Comparison of ENCODE assay signal across 8 cellular contexts in the genomic region with DNA sequence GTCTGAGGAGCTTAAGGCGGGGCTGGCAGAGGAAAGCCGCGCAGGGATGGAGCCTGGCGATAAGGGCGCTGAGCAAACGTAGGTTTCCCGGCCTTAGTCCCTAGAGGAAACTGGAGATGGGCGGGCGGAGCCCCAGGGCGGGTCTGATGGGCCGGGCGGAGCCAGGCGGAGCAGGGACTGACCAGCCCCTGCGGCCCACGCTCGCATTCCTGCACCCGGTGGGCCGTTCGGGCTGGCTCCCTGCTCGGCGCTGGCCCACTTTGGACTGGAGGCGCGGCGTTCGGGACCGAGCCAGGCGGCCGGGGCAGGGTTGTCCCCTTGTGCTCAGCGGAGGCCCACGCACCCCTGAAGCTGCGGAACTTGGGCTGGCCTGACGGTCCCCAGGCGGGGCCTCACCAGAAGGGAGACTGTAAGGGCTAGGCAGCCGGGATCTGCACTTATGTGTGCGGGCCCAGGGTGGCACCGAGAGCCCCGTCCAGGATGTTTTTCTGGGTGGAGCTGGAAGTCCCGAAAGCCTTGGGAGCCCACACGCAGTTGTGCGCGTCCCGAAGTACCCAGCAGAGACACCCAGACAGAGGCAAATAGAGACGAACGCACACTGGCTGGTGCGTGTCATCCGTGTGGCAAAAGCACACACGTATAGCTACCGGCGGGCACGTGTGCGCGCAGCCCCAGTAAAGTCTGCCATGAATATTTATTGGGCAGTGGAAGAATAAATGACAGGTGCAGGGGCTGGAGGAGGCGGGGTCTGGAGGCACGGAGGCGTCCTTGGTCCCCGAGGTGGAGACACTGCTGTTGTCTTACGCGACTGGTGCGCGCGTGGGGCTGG. TPM values are rescaled to one million over a fixed set of nuclear protein-coding genes. Genes with fewer than 3 reads are reported as not detected.
DNase-seq lines count a peak whose midpoint lies in the region; ATAC-seq and TF ChIP-seq lines count a peak whose summit lies in the region.

No MANE protein-coding gene starts in this region.

- no peaks in the 10 kb centered on the region for H3K36me3 ChIP-seq in PC-3 (ENCODE audit: low read depth, low read length)
- H3K36me3 ChIP-seq in right lobe of liver, result no peaks in the 10 kb centered on the region
- no peaks in the 10 kb centered on the region for H3K36me3 ChIP-seq in thoracic aorta

- H3K4me2 ChIP-seq in PC-3 (ENCODE audit: low read length), result peak overlapping the region; percentile 94

- CTCF ChIA-PET in activated CD4-positive, alpha-beta T cell treated with anti-CD3 and anti-CD28 coated beads for 36 hours (lab: Charles Lee), result interaction anchor here (0.6 to 1.4 kb wide), 4 partner anchors 15 to 167 kb away, joined by 3 to 7 read pairs (median 3); no protein-coding TSS in a partner anchor
- CTCF ChIA-PET in PC-3 (lab: Charles Lee), result interaction anchor here (0.6 kb wide), 1 partner anchor 605 kb away, joined by 6 read pairs; no protein-coding TSS in a partner anchor

- H3K9me3 ChIP-seq in PC-3 (ENCODE audit: low read length) (no peaks in the 10 kb centered on the region), right lobe of liver (no peaks in the 10 kb centered on the region), thoracic aorta (no peaks in the 10 kb centered on the region)

- TF ChIP-seq POLR2A in right lobe of liver (IDR thresholded peaks at IDR 0.05), result no peak

- no TSS peak for BruUV-seq in PC-3 (replicated peaks; lab: Mats Ljungman, UMichigan)

- H3K4me3 ChIP-seq in PC-3 (ENCODE audit: low read length) (peak overlapping the region; percentile 68), coronary artery (peak overlapping the region; percentile 70), right lobe of liver (peak overlapping the region; percentile 28 to 36 (median 36)), thoracic aorta (peak overlapping the region; percentile 73)

- H3K9ac ChIP-seq in PC-3 (ENCODE audit: low read length), result no peak overlapping the region

- H3K4me1 Mint-ChIP-seq in activated CD4-positive, alpha-beta T cell treated with anti-CD3 and anti-CD28 coated beads for 36 hours, result peaks cover 23% of the 10 kb centered on the region

- no peak for TF ChIP-seq CTCF in PC-3 (conservative IDR thresholded peaks at IDR 0.05; ENCODE audit: low read depth, low read length)
- TF ChIP-seq CTCF in coronary artery (IDR thresholded peaks at IDR 0.05), result no peak
- TF ChIP-seq CTCF in right lobe of liver (IDR thresholded peaks at IDR 0.05), result no peak
- no peak for TF ChIP-seq CTCF in thoracic aorta (IDR thresholded peaks at IDR 0.05)

- no peaks in the 10 kb centered on the region for H3K79me2 ChIP-seq in PC-3 (ENCODE audit: low read length)

- no peaks in the 10 kb centered on the region for H4K20me1 ChIP-seq in PC-3 (ENCODE audit: low read length)

- H3K27me3 Mint-ChIP-seq in activated CD4-positive, alpha-beta T cell treated with anti-CD3 and anti-CD28 coated beads for 36 hours, result peaks cover 44% of the 10 kb centered on the region

- no peaks in the 10 kb centered on the region for H3K9me3 Mint-ChIP-seq in activated CD4-positive, alpha-beta T cell treated with anti-CD3 and anti-CD28 coated beads for 36 hours (ENCODE audit: low read depth)

- H2AFZ ChIP-seq in PC-3 (ENCODE audit: low read length), result peak overlapping the region; percentile 87

- H3K27me3 ChIP-seq in PC-3 (ENCODE audit: low read length) (peaks cover 10% of the 10 kb centered on the region), right lobe of liver (no peaks in the 10 kb centered on the region), thoracic aorta (replicated peaks; ENCODE audit: insufficient read depth) (no peaks in the 10 kb centered on the region)

- no peak overlapping the region for H3K27ac ChIP-seq in PC-3 (ENCODE audit: low read length)
- H3K27ac ChIP-seq in coronary artery, result no peak overlapping the region
- H3K27ac ChIP-seq in right lobe of liver, result no peak overlapping the region
- H3K27ac ChIP-seq in thoracic aorta, result no peak overlapping the region

- H3K4me3 Mint-ChIP-seq in activated CD4-positive, alpha-beta T cell treated with anti-CD3 and anti-CD28 coated beads for 36 hours, result peak overlapping the region; percentile 52

- H3K36me3 Mint-ChIP-seq in activated CD4-positive, alpha-beta T cell treated with anti-CD3 and anti-CD28 coated beads for 36 hours (ENCODE audit: low read depth), result no peaks in the 10 kb centered on the region

- peak; percentile 45 for ATAC-seq in activated CD4-positive, alpha-beta T cell treated with anti-CD3 and anti-CD28 coated beads for 36 hours
- peak; percentile 95 for ATAC-seq in PC-3
- peak; percentile 79 to 93 (median 82) for ATAC-seq in right lobe of liver
- no peak for ATAC-seq in thoracic aorta (ENCODE audit: insufficient number of reproducible peaks, low FRiP score, low read depth)
- ATAC-seq in HG02642 (IDR thresholded peaks at IDR 0.05; ENCODE audit: poor library complexity, unreplicated experiment), result no peak

- no peak overlapping the region for H3K27ac Mint-ChIP-seq in activated CD4-positive, alpha-beta T cell treated with anti-CD3 and anti-CD28 coated beads for 36 hours

- no peaks in the 10 kb centered on the region for H3K9me2 ChIP-seq in PC-3 (replicated peaks; ENCODE audit: low read length)

- 1% methylated on average over 20 of the region's 61 CpGs for WGBS in right lobe of liver (ENCODE audit: insufficient coverage, low coverage, low lambda C conversion rate, missing lambda C conversion rate)

- H3K4me1 ChIP-seq in PC-3 (ENCODE audit: insufficient read depth, low read length) (0 out of 2 replicates have a peak, but pooled peaks cover 7% of the 10 kb centered on the region), right lobe of liver (peaks cover 0 to 20% (median 0%) of the 10 kb centered on the region in 4 donors), thoracic aorta (ENCODE audit: control insufficient read depth in 1 of 2, low read depth in 2 of 2) (peaks cover 16 to 27% of the 10 kb centered on the region in 2 donors)

- intact Hi-C loops in activated CD4-positive, alpha-beta T cell treated with anti-CD3 and anti-CD28 coated beads for 36 hours (cut with DNase I, micrococcal nuclease), result loop anchor here (2.0 to 10.0 kb wide), 5 partner anchors 49 to 649 kb away; partner anchors contain the start of gene ITGAX (in 1 of the 2)
- intact Hi-C loops in PC-3 (cut with micrococcal nuclease) (no loop called here), right lobe of liver (cut with DNase I) (no loop called here)

- no peaks in the 10 kb centered on the region for H3F3A ChIP-seq in PC-3 (ENCODE audit: low read length, unreplicated experiment)

- peak; percentile 45 for DNase-seq in activated CD4-positive, alpha-beta T cell treated with anti-CD3 and anti-CD28 coated beads for 36 hours
- DNase-seq in activated CD4-positive, alpha-beta T cell treated with anti-CD3 and anti-CD28 coated beads, Interleukin-2, amount 50 U/mL, for 1 hour, result no peak
- DNase-seq in PC-3 (peak; percentile 57), coronary artery (ENCODE audit: low spot score) (no peak), right lobe of liver (peak in 1 of 3 donors; percentile 69), thoracic aorta (ENCODE audit: low spot score) (no peak), foreskin melanocyte (no peak)

- POLR2A ChIA-PET in activated CD4-positive, alpha-beta T cell treated with anti-CD3 and anti-CD28 coated beads for 36 hours (lab: Charles Lee), result interaction anchor here (0.6 to 1.7 kb wide), 2 partner anchors 12 to 116 kb away, joined by 4 to 13 read pairs; partner anchors contain the start of gene PYCARD
- POLR2A ChIA-PET in PC-3 (lab: Charles Lee; ENCODE audit: unreplicated experiment), result no interaction called here

RNA-seq across cellular contexts. Expression of gene PYDC1, which starts 1.4 kb away (rescaled TPM):
- total RNA-seq in activated CD4-positive, alpha-beta T cell treated with anti-CD3 and anti-CD28 coated beads for 36 hours, result not detected
- not detected in 2 replicates for total RNA-seq in PC-3 (2014; rRNA removed)
- total RNA-seq in right lobe of liver, result not detected
- total RNA-seq in thoracic aorta, result not detected

RNA-seq across cellular contexts. Expression of gene TRIM72, which starts 1.6 kb away (rescaled TPM):
- under 1 TPM in 1 of 2 experiments, not detected in 1; 0.04 TPM for total RNA-seq in activated CD4-positive, alpha-beta T cell treated with anti-CD3 and anti-CD28 coated beads for 36 hours
- not detected in 2 replicates for total RNA-seq in PC-3 (2014; rRNA removed)
- total RNA-seq in right lobe of liver, result under 1 TPM in 1 of 6 experiments, not detected in 5; 0.06 TPM
- under 1 TPM in 1 of 2 donors, not detected in 1; 0.07 TPM for total RNA-seq in thoracic aorta

RNA-seq across cellular contexts. Expression of gene PYCARD, which starts 12.9 kb away (rescaled TPM):
- 1 to 10 TPM; 5.7 TPM for total RNA-seq in activated CD4-positive, alpha-beta T cell treated with anti-CD3 and anti-CD28 coated beads for 36 hours
- total RNA-seq in PC-3 (2014; rRNA removed) (16.5 and 29.8 TPM in 2 replicates), right lobe of liver (10 to 100 TPM in 3 of 6 experiments, 1 to 10 TPM in 3; 5.7 to 14.9 (median 9.6) TPM), thoracic aorta (10 to 100 TPM; 19.2 to 23.0 TPM)

RNA-seq across cellular contexts. Expression of gene FUS, which starts 35.6 kb away (rescaled TPM):
- 100 to 1,000 TPM; 647 to 648 TPM for total RNA-seq in activated CD4-positive, alpha-beta T cell treated with anti-CD3 and anti-CD28 coated beads for 36 hours
- 43.0 and 90.7 TPM in 2 replicates for total RNA-seq in PC-3 (2014; rRNA removed)
- total RNA-seq in right lobe of liver, result 10 to 100 TPM; 18.7 to 69.7 (median 40.4) TPM
- total RNA-seq in thoracic aorta, result 100 to 1,000 TPM in 1 of 2 donors, 10 to 100 TPM in 1; 63.9 to 141 TPM

RNA-seq across cellular contexts. Expression of gene ITGAM, which starts 44.3 kb away (rescaled TPM):
- total RNA-seq in activated CD4-positive, alpha-beta T cell treated with anti-CD3 and anti-CD28 coated beads for 36 hours, result under 1 TPM; 0.67 to 0.98 TPM
- not detected in 2 replicates for total RNA-seq in PC-3 (2014; rRNA removed)
- 10 to 100 TPM in 1 of 6 experiments, 1 to 10 TPM in 5; 2.7 to 11.6 (median 4.3) TPM for total RNA-seq in right lobe of liver
- 10 to 100 TPM; 31.2 to 31.5 TPM for total RNA-seq in thoracic aorta

Comparison
In these comparisons a context has a peak if more than half of its experiments do, and no peak if none do; other contexts are left out.
1. DNase-seq: peak in activated CD4-positive, alpha-beta T cell treated with anti-CD3 and anti-CD28 coated beads for 36 hours (single experiment) and PC-3 (single experiment); none in activated CD4-positive, alpha-beta T cell treated with anti-CD3 and anti-CD28 coated beads, Interleukin-2, amount 50 U/mL, for 1 hour (single experiment), coronary artery (single experiment), thoracic aorta (single experiment) and foreskin melanocyte (single experiment).
2. ATAC-seq: peak in activated CD4-positive, alpha-beta T cell treated with anti-CD3 and anti-CD28 coated beads for 36 hours (single experiment), PC-3 (single experiment) and right lobe of liver (4 of 4); none in thoracic aorta (single experiment) and HG02642 (single experiment).
3. intact Hi-C loops: an anchor here in activated CD4-positive, alpha-beta T cell treated with anti-CD3 and anti-CD28 coated beads for 36 hours (2.0 to 10.0 kb wide); none called in PC-3 and right lobe of liver.
4. Peak in every context shown above with its lines, with median percentiles within 50 percentile points of each other: H3K4me3 ChIP-seq.